1 cellular context compared by ENCODE assay signal in the genomic region with DNA sequence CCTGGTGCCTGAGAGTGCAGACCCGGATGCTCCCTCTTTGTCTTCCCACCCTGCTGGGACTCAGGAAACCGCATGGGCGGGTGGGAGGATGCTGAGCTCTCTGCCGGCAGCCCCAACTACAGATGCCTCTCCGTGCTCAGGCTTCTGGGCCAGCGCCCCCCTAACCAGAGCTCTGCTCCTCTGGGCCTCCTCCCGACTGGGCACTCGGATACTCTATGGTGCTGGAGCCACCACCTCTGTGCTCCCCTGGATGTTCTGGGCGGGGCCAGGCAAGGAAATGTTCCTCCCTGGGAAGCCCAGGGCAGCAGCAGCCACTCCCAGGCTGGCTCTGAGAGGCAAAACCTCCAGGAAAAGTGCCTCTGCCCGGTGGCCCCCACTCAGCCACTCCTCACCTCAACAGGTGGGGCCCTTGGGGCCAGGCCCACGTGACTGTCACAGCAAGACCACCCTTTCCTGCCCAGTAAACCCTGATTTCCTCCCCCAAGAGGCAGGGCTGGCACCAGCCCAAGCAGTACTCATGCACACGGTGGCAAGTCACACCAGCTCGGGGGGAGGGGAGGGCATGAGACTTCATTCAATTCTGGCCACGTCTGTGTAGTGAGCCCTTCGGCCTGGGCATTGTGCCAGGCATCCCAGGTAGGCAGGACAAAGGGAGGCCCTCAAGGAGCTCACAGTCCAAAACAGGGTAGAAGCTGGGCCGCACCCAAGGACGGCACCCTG.
TF ChIP-seq lines count a peak whose summit lies in the region.

No MANE protein-coding gene starts in this region.

TF ChIP-seq in GM23338, 12 proteins besides CTCF, POLR2A, EP300 and RAD21 (continued from another document):
- TF ChIP-seq ZNF462 (CRISPR knock-in tag; IDR thresholded peaks at IDR 0.05) (no peak), ZNF331 (CRISPR knock-in tag; IDR thresholded peaks at IDR 0.05; ENCODE audit: low read depth) (no peak), STAT1 (IDR thresholded peaks at IDR 0.05; ENCODE audit: unreplicated experiment) (no peak), ZNF114 (CRISPR knock-in tag; IDR thresholded peaks at IDR 0.05) (no peak)
